In genomic region chr6:127857051-127857637, GRCh38 we compare ENCODE assay signal across 20 cellular contexts. TPM values are rescaled to one million over a fixed set of nuclear protein-coding genes. Genes with fewer than 3 reads are reported as not detected.
DNase-seq lines count a peak whose midpoint lies in the region; ATAC-seq, FAIRE-seq and TF ChIP-seq lines count a peak whose summit lies in the region.
"Had no signal": no experiment of that assay in that cellular context is flagged by ENCODE, and none has a peak within 500 bp of the region (broad histone marks: within the 10 kb centered on the region; RNA-seq: fewer than 3 reads in every experiment).

No MANE protein-coding gene starts in this region.

- H3K27me3 ChIP-seq in Loucy (ENCODE audit: insufficient read depth, low read length, poor library complexity, severe bottlenecking) (no peaks in the 10 kb centered on the region), osteoblast (ENCODE audit: insufficient read depth, low read length) (no peaks in the 10 kb centered on the region), gastroesophageal sphincter (no peaks in the 10 kb centered on the region)
- H3K27me3 ChIP-seq: neutrophil, stomach had no signal

- peak overlapping the region; percentile 8 for H3K9ac ChIP-seq in Loucy (ENCODE audit: low read depth, low read length, poor library complexity, severe bottlenecking)

- ATAC-seq in gastroesophageal sphincter (no peak), HG02642 (IDR thresholded peaks at IDR 0.05; ENCODE audit: poor library complexity, unreplicated experiment) (no peak)
- ATAC-seq: left cardiac atrium, Right ventricle myocardium inferior had no signal

- peaks cover 6% of the 10 kb centered on the region for H4K20me1 ChIP-seq in Loucy (ENCODE audit: insufficient read depth, low read length, poor library complexity, severe bottlenecking)
- H4K20me1 ChIP-seq in osteoblast (ENCODE audit: insufficient read depth, low read length), result no peaks in the 10 kb centered on the region

- FAIRE-seq in D721Med (lab: Jason Lieb, UNC), result no peak
- FAIRE-seq: HTR-8/SVneo had no signal

- no peaks in the 10 kb centered on the region for H3K9me2 ChIP-seq in Loucy (replicated peaks; ENCODE audit: low read depth, low read length)

- H3K9me3 ChIP-seq in Loucy (ENCODE audit: insufficient read depth, low read depth, low read length), result no peaks in the 10 kb centered on the region
- H3K9me3 ChIP-seq in osteoblast (ENCODE audit: low read depth, low read length), result no peaks in the 10 kb centered on the region
- no peaks in the 10 kb centered on the region for H3K9me3 ChIP-seq in gastroesophageal sphincter
- H3K9me3 ChIP-seq: neutrophil, stomach had no signal

- H3K9me3 Mint-ChIP-seq in activated T-cell treated with anti-CD3 and anti-CD28 coated beads, Interleukin-2, amount 50 U/mL, for 24 hours, result no peaks in the 10 kb centered on the region
- H3K9me3 Mint-ChIP-seq in activated naive CD8-positive, alpha-beta T cell (ENCODE audit: low read depth), result no peaks in the 10 kb centered on the region
- H3K9me3 Mint-ChIP-seq: CD4-positive, CD25-positive, alpha-beta regulatory T cell; endodermal cell had no signal

- H3K36me3 ChIP-seq in Loucy (ENCODE audit: insufficient read depth, low read length), result peaks cover 22% of the 10 kb centered on the region
- no peaks in the 10 kb centered on the region for H3K36me3 ChIP-seq in osteoblast (ENCODE audit: insufficient read depth, low read length)
- no peaks in the 10 kb centered on the region for H3K36me3 ChIP-seq in gastroesophageal sphincter
- H3K36me3 ChIP-seq: neutrophil, stomach had no signal

- peaks cover 75% of the 10 kb centered on the region for H3K4me1 Mint-ChIP-seq in activated T-cell treated with anti-CD3 and anti-CD28 coated beads, Interleukin-2, amount 50 U/mL, for 24 hours (ENCODE audit: low read depth)
- H3K4me1 Mint-ChIP-seq in activated naive CD8-positive, alpha-beta T cell (ENCODE audit: low read depth), result peaks cover 80% of the 10 kb centered on the region

- DNase-seq in activated T-cell treated with anti-CD3 and anti-CD28 coated beads, Interleukin-2, amount 50 U/mL, for 24 hours, result no peak
- no peak for DNase-seq in activated T-cell treated with anti-CD3 and anti-CD28 coated beads for 4 hours
- DNase-seq in osteoblast (ENCODE audit: insufficient read length, low spot score, missing footprints), result no peak
- DNase-seq in D721Med (ENCODE audit: insufficient read length, low spot score), result no peak
- DNase-seq: anterior cingulate cortex; CD4-positive, CD25-positive, alpha-beta regulatory T cell; cerebellar nuclear complex; endodermal cell; left cardiac atrium; NCI-H187 treated with DMSO at 0.1 percent for 48 hours; NCI-H510A; stomach had no signal

- H3K79me2 ChIP-seq in Loucy (ENCODE audit: insufficient read depth, low read length), result peaks cover 90% of the 10 kb centered on the region
- H3K79me2 ChIP-seq in osteoblast (ENCODE audit: insufficient read depth, low read length), result no peaks in the 10 kb centered on the region

- no peak for TF ChIP-seq POLR2A in gastroesophageal sphincter (IDR thresholded peaks at IDR 0.05)

- H3K4me3 Mint-ChIP-seq in activated T-cell treated with anti-CD3 and anti-CD28 coated beads, Interleukin-2, amount 50 U/mL, for 24 hours, result peak overlapping the region; percentile 10
- H3K4me3 Mint-ChIP-seq in activated naive CD8-positive, alpha-beta T cell, result peak overlapping the region; percentile 52
- H3K4me3 Mint-ChIP-seq: CD4-positive, CD25-positive, alpha-beta regulatory T cell; endodermal cell had no signal

- no peak overlapping the region for H2AFZ ChIP-seq in Loucy (ENCODE audit: low read length)
- H2AFZ ChIP-seq in osteoblast (ENCODE audit: low read length), result peak overlapping the region; percentile 28

- TF ChIP-seq CTCF in Loucy (conservative IDR thresholded peaks at IDR 0.05; ENCODE audit: low read length) (no peak), osteoblast (IDR thresholded peaks at IDR 0.05; ENCODE audit: extremely low read depth, low read depth, low read length) (no peak), gastroesophageal sphincter (IDR thresholded peaks at IDR 0.05) (no peak), D721Med (IDR thresholded peaks at IDR 0.05; ENCODE audit: insufficient read depth, missing control alignments) (no peak)

- TF ChIP-seq EP300 in gastroesophageal sphincter (IDR thresholded peaks at IDR 0.05), result no peak

- H3K4me1 ChIP-seq in Loucy (ENCODE audit: insufficient read depth, low read length, poor library complexity, severe bottlenecking) (peaks cover 47% of the 10 kb centered on the region), osteoblast (ENCODE audit: insufficient read depth, low read length) (no peaks in the 10 kb centered on the region), gastroesophageal sphincter (no peaks in the 10 kb centered on the region)
- H3K4me1 ChIP-seq: stomach had no signal

- H3K4me2 ChIP-seq in Loucy (ENCODE audit: low read depth, low read length, poor library complexity, severe bottlenecking), result peak overlapping the region; percentile 50
- H3K4me2 ChIP-seq in osteoblast (ENCODE audit: insufficient read depth, low read length), result no peak overlapping the region

- H3K27ac ChIP-seq in osteoblast (ENCODE audit: low read depth, low read length) (no peak overlapping the region), gastroesophageal sphincter (no peak overlapping the region)
- H3K27ac ChIP-seq: neutrophil, stomach had no signal

- WGBS in gastroesophageal sphincter (ENCODE audit: low coverage in 1 of 2), 2 donors, result 56% methylated on average over 1 of the region's 1 CpG; no CpG with 5 or more reads in 1 of the 2 donors

- H3K36me3 Mint-ChIP-seq in activated T-cell treated with anti-CD3 and anti-CD28 coated beads, Interleukin-2, amount 50 U/mL, for 24 hours (ENCODE audit: low read depth), result peaks cover 19% of the 10 kb centered on the region
- H3K36me3 Mint-ChIP-seq in activated naive CD8-positive, alpha-beta T cell, result peaks cover 10% of the 10 kb centered on the region
- H3K36me3 Mint-ChIP-seq: CD4-positive, CD25-positive, alpha-beta regulatory T cell had no signal

- peak overlapping the region; percentile 77 for H3K27ac Mint-ChIP-seq in activated T-cell treated with anti-CD3 and anti-CD28 coated beads, Interleukin-2, amount 50 U/mL, for 24 hours
- peak overlapping the region; percentile 92 for H3K27ac Mint-ChIP-seq in activated naive CD8-positive, alpha-beta T cell
- H3K27ac Mint-ChIP-seq: endodermal cell had no signal

- no peaks in the 10 kb centered on the region for H3F3A ChIP-seq in Loucy (ENCODE audit: low read depth)

- H3K4me3 ChIP-seq in Loucy (ENCODE audit: low read length, poor library complexity, severe bottlenecking) (no peak overlapping the region), osteoblast (ENCODE audit: insufficient read depth, low read length) (no peak overlapping the region), gastroesophageal sphincter (no peak overlapping the region)
- H3K4me3 ChIP-seq: stomach had no signal

- H3K27me3 Mint-ChIP-seq in activated T-cell treated with anti-CD3 and anti-CD28 coated beads, Interleukin-2, amount 50 U/mL, for 24 hours, result no peaks in the 10 kb centered on the region
- no peaks in the 10 kb centered on the region for H3K27me3 Mint-ChIP-seq in activated naive CD8-positive, alpha-beta T cell
- H3K27me3 Mint-ChIP-seq: CD4-positive, CD25-positive, alpha-beta regulatory T cell had no signal

RNA-seq across cellular contexts. Expression of gene THEMIS, which starts 43.7 kb away (rescaled TPM):
- total RNA-seq in osteoblast, result under 0.01 TPM in 2 replicates
- total RNA-seq in gastroesophageal sphincter, result 1 to 10 TPM in 1 of 4 donors, under 1 TPM in 3; 0.27 to 1.6 (median 0.69) TPM
- total RNA-seq: endodermal cell, M059J had no signal
